ENCODE assay signal across 1 cellular context in genomic region chr20:62368629-62369507, GRCh38.
TF ChIP-seq lines count a peak whose summit lies in the region.

No MANE protein-coding gene starts in this region.

TF ChIP-seq in HepG2, 621 proteins besides CTCF, POLR2A, EP300 and RAD21 (continued from another document and continues in another):
- TF ChIP-seq ZNF850 (CRISPR knock-in tag; conservative IDR thresholded peaks at IDR 0.05) = no peak
- TF ChIP-seq KLF12 (CRISPR knock-in tag; IDR thresholded peaks at IDR 0.05; ENCODE audit: borderline replicate concordance) = 0 out of 2 replicates have a peak, but pooled peaks have one; percentile 80
- no peak for TF ChIP-seq SP140L (CRISPR knock-in tag; IDR thresholded peaks at IDR 0.05; ENCODE audit: borderline replicate concordance)
- TF ChIP-seq ZNF563 (CRISPR knock-in tag; IDR thresholded peaks at IDR 0.05) = peak; percentile 3; the same call in 1 of the 2 replicates
- no peak for TF ChIP-seq ATRX (CRISPR knock-in tag; IDR thresholded peaks at IDR 0.05; ENCODE audit: borderline replicate concordance)
- no peak for TF ChIP-seq IKZF1 (IDR thresholded peaks at IDR 0.05)
- TF ChIP-seq PHB2 (IDR thresholded peaks at IDR 0.05; ENCODE audit: partially characterized antibody) = no peak
- TF ChIP-seq TOPORS (CRISPR knock-in tag; IDR thresholded peaks at IDR 0.05) = peak; percentile 66; the same call in 1 of the 2 replicates
- TF ChIP-seq ZNF318 (CRISPR knock-in tag; IDR thresholded peaks at IDR 0.05) = no peak
- TF ChIP-seq SPEN (CRISPR knock-in tag; IDR thresholded peaks at IDR 0.05; ENCODE audit: low read depth) = no peak
- TF ChIP-seq, protein P1, sequence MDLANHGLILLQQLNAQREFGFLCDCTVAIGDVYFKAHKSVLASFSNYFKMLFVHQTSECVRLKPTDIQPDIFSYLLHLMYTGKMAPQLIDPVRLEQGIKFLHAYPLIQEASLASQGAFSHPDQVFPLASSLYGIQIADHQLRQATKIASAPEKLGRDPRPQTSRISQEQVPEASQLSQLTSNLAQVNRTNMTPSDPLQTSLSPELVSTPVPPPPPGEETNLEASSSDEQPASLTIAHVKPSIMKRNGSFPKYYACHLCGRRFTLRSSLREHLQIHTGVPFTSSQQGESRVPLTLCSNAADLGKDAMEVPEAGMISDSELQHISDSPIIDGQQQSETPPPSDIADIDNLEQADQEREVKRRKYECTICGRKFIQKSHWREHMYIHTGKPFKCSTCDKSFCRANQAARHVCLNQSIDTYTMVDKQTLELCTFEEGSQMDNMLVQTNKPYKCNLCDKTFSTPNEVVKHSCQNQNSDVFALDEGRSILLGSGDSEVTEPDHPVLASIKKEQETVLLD (CRISPR knock-in tag; IDR thresholded peaks at IDR 0.05; ENCODE audit: low read depth) = peak; percentile 55
- TF ChIP-seq GTF2F1 (IDR thresholded peaks at IDR 0.05; ENCODE audit: low read length) = 0 out of 2 replicates have a peak, but pooled peaks have one; percentile 53
- TF ChIP-seq MIER2 (CRISPR knock-in tag; IDR thresholded peaks at IDR 0.05) = no peak
- TF ChIP-seq SP4 (CRISPR knock-in tag; IDR thresholded peaks at IDR 0.05) = no peak
- no peak for TF ChIP-seq ADNP (CRISPR knock-in tag; IDR thresholded peaks at IDR 0.05)
- peak; percentile 52 to 57 for TF ChIP-seq MAFK (conservative IDR thresholded peaks at IDR 0.05 in 1 of 2, IDR thresholded peaks at IDR 0.05 in 1 of 2; ENCODE audit: low read length in 2 of 2)
- TF ChIP-seq HNRNPK (IDR thresholded peaks at IDR 0.05; ENCODE audit: low read depth, low read length, poor library complexity, severe bottlenecking) = peak; percentile 96
- TF ChIP-seq RARA (CRISPR knock-in tag; IDR thresholded peaks at IDR 0.05) = peak; percentile 15; the same call in 1 of the 2 replicates
- no peak for TF ChIP-seq TP53 (CRISPR knock-in tag; conservative IDR thresholded peaks at IDR 0.05)
- 0 out of 2 replicates have a peak, but pooled peaks have one; percentile 48 for TF ChIP-seq ZNF878 (CRISPR knock-in tag; IDR thresholded peaks at IDR 0.05)
- TF ChIP-seq CC2D1A (CRISPR knock-in tag; IDR thresholded peaks at IDR 0.05) = no peak
- TF ChIP-seq POLR2G (IDR thresholded peaks at IDR 0.05; ENCODE audit: low read depth, low read length) = peak; percentile 83; the same call in 1 of the 2 replicates
- TF ChIP-seq, protein P2, sequence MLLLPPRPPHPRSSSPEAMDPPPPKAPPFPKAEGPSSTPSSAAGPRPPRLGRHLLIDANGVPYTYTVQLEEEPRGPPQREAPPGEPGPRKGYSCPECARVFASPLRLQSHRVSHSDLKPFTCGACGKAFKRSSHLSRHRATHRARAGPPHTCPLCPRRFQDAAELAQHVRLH (CRISPR knock-in tag; IDR thresholded peaks at IDR 0.05; ENCODE audit: borderline replicate concordance, low read depth) = no peak; the same call in 1 of the 2 replicates
- TF ChIP-seq PRPF4 (IDR thresholded peaks at IDR 0.05; ENCODE audit: low read depth, low read length, poor library complexity, severe bottlenecking) = peak; percentile 98
- TF ChIP-seq, protein P3, sequence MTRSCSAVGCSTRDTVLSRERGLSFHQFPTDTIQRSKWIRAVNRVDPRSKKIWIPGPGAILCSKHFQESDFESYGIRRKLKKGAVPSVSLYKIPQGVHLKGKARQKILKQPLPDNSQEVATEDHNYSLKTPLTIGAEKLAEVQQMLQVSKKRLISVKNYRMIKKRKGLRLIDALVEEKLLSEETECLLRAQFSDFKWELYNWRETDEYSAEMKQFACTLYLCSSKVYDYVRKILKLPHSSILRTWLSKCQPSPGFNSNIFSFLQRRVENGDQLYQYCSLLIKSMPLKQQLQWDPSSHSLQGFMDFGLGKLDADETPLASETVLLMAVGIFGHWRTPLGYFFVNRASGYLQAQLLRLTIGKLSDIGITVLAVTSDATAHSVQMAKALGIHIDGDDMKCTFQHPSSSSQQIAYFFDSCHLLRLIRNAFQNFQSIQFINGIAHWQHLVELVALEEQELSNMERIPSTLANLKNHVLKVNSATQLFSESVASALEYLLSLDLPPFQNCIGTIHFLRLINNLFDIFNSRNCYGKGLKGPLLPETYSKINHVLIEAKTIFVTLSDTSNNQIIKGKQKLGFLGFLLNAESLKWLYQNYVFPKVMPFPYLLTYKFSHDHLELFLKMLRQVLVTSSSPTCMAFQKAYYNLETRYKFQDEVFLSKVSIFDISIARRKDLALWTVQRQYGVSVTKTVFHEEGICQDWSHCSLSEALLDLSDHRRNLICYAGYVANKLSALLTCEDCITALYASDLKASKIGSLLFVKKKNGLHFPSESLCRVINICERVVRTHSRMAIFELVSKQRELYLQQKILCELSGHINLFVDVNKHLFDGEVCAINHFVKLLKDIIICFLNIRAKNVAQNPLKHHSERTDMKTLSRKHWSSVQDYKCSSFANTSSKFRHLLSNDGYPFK (CRISPR knock-in tag; IDR thresholded peaks at IDR 0.05; ENCODE audit: borderline replicate concordance) = no peak; the same call in 1 of the 2 replicates
- TF ChIP-seq PTBP1 (IDR thresholded peaks at IDR 0.05; ENCODE audit: low read depth, low read length, poor library complexity, severe bottlenecking) = no peak
- TF ChIP-seq RFX5 (IDR thresholded peaks at IDR 0.05; ENCODE audit: low read depth, low read length) = no peak
- TF ChIP-seq ZNF124 (CRISPR knock-in tag; IDR thresholded peaks at IDR 0.05) = no peak
- TF ChIP-seq, protein P4, sequence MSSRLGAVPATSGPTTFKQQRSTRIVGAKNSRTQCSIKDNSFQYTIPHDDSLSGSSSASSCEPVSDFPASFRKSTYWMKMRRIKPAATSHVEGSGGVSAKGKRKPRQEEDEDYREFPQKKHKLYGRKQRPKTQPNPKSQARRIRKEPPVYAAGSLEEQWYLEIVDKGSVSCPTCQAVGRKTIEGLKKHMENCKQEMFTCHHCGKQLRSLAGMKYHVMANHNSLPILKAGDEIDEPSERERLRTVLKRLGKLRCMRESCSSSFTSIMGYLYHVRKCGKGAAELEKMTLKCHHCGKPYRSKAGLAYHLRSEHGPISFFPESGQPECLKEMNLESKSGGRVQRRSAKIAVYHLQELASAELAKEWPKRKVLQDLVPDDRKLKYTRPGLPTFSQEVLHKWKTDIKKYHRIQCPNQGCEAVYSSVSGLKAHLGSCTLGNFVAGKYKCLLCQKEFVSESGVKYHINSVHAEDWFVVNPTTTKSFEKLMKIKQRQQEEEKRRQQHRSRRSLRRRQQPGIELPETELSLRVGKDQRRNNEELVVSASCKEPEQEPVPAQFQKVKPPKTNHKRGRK (CRISPR knock-in tag; IDR thresholded peaks at IDR 0.05) = no peak
- 0 out of 2 replicates have a peak, but pooled peaks have one; percentile 46 for TF ChIP-seq SNAI1 (CRISPR knock-in tag; IDR thresholded peaks at IDR 0.05; ENCODE audit: borderline replicate concordance)
- no peak for TF ChIP-seq HBP1 (CRISPR knock-in tag; IDR thresholded peaks at IDR 0.05; ENCODE audit: low read depth)
- peak; percentile 45; the same call in 1 of the 2 replicates for TF ChIP-seq TBX2 (CRISPR knock-in tag; IDR thresholded peaks at IDR 0.05; ENCODE audit: borderline replicate concordance)
- TF ChIP-seq ZNF775 (CRISPR knock-in tag; IDR thresholded peaks at IDR 0.05; ENCODE audit: borderline replicate concordance) = no peak; the same call in 1 of the 2 replicates
- TF ChIP-seq BCL6 (CRISPR knock-in tag; IDR thresholded peaks at IDR 0.05) = peak; percentile 42
- no peak; the same call in 1 of the 2 replicates for TF ChIP-seq ZNF660 (CRISPR knock-in tag; IDR thresholded peaks at IDR 0.05; ENCODE audit: borderline replicate concordance, low read depth)
- no peak; the same call in none of the 2 replicates for TF ChIP-seq ZNF296 (CRISPR knock-in tag; conservative IDR thresholded peaks at IDR 0.05)
- no peak for TF ChIP-seq ZNF180 (CRISPR knock-in tag; IDR thresholded peaks at IDR 0.05; ENCODE audit: borderline replicate concordance, low read depth)
- TF ChIP-seq ZNF207 (IDR thresholded peaks at IDR 0.05; ENCODE audit: borderline replicate concordance) = no peak
- 0 out of 2 replicates have a peak, but pooled peaks have one; percentile 24 for TF ChIP-seq ZSCAN20 (CRISPR knock-in tag; IDR thresholded peaks at IDR 0.05; ENCODE audit: borderline replicate concordance)
- no peak; the same call in 1 of the 2 replicates for TF ChIP-seq ZFX (CRISPR knock-in tag; IDR thresholded peaks at IDR 0.05; ENCODE audit: low read depth)
- no peak for TF ChIP-seq NFIC (IDR thresholded peaks at IDR 0.05; ENCODE audit: low read length)
- TF ChIP-seq PHF21A (CRISPR knock-in tag; IDR thresholded peaks at IDR 0.05) = peak; percentile 64; the same call in 1 of the 2 replicates
- TF ChIP-seq ZC3H4 (CRISPR knock-in tag; IDR thresholded peaks at IDR 0.05; ENCODE audit: borderline replicate concordance) = no peak; the same call in 1 of the 2 replicates
- TF ChIP-seq ZNF205 (CRISPR knock-in tag; IDR thresholded peaks at IDR 0.05) = peak; percentile 26; the same call in 1 of the 2 replicates
- no peak for TF ChIP-seq GZF1 (CRISPR knock-in tag; IDR thresholded peaks at IDR 0.05)
- no peak for TF ChIP-seq ATF6 (CRISPR knock-in tag; conservative IDR thresholded peaks at IDR 0.05)
- no peak; the same call in 1 of the 2 replicates for TF ChIP-seq SMC3 (IDR thresholded peaks at IDR 0.05; ENCODE audit: low read length)
- TF ChIP-seq DNMT1 (CRISPR knock-in tag; IDR thresholded peaks at IDR 0.05) = no peak; the same call in 1 of the 2 replicates
- TF ChIP-seq POLR2AphosphoS2 (IDR thresholded peaks at IDR 0.05; ENCODE audit: low read depth, low read length) = peak; percentile 85
- no peak for TF ChIP-seq ZBTB3 (CRISPR knock-in tag; IDR thresholded peaks at IDR 0.05; ENCODE audit: borderline replicate concordance, low read depth)
- TF ChIP-seq SIN3A (IDR thresholded peaks at IDR 0.05; ENCODE audit: borderline replicate concordance, low read depth, low read length) = peak; percentile 84
